In the genomic region with DNA sequence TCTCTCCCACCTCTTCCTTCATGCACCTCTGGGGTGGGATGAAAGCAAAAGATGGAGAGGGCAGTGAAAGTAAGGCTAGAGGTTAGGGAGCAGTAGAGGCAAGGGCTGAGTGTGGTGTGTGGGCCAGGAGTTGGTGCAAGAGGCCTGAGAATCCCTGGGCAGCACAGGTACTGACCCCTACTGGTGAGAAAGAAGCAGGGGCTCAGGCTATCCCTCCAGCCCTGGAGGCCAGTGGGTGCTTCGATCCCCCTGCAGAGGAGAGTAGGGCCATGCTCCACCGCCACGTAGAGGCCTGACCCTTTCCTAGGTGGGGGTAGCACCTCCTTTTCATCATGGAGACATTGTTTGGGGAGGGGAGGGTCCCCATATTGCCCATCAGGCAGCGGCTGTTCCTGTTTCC, we compare ENCODE assay signal across 8 cellular contexts. TPM values are rescaled to one million over a fixed set of nuclear protein-coding genes. Genes with fewer than 3 reads are reported as not detected.
DNase-seq lines count a peak whose midpoint lies in the region; ATAC-seq and TF ChIP-seq lines count a peak whose summit lies in the region.

No MANE protein-coding gene starts in this region.

- peak; percentile 26 for ATAC-seq in left colon
- no peak for ATAC-seq in activated T-helper 17 cell treated with anti-CD3 and anti-CD28 coated beads, Interleukin-2, amount 50 U/mL, for 72 hours (replicated peaks)

- intact Hi-C loops in left colon (cut with DNase I, micrococcal nuclease): loop anchor here in 1 of 2 donors (2.0 kb wide), 1 partner anchor 55 kb away; no protein-coding TSS in a partner anchor

- H3K36me3 Mint-ChIP-seq in osteocyte (ENCODE audit: unreplicated experiment): no peaks in the 10 kb centered on the region
- H3K36me3 Mint-ChIP-seq in activated T-helper 17 cell treated with anti-CD3 and anti-CD28 coated beads, Interleukin-2, amount 50 U/mL, for 72 hours (ENCODE audit: low read depth): no peaks in the 10 kb centered on the region

- no peaks in the 10 kb centered on the region for H4K20me1 ChIP-seq in OCI-LY3 (ENCODE audit: insufficient read depth, low read length)

- DNase-seq in H7: peak; percentile 89
- DNase-seq in left colon: no peak
- DNase-seq in osteocyte (ENCODE audit: extremely low spot score, unreplicated experiment): no peak
- no peak for DNase-seq in AG08395 (ENCODE audit: low spot score)
- DNase-seq in UCSD-AML1 (lab: John Stamatoyannopoulos, UW; ENCODE audit: unreplicated experiment): no peak

- H3K27me3 ChIP-seq in H7 (ENCODE audit: control insufficient read depth, insufficient read depth, low read length) (no peaks in the 10 kb centered on the region), OCI-LY3 (ENCODE audit: low read depth, low read length) (peaks cover 15% of the 10 kb centered on the region; the same call in 1 of the 2 replicates)

- TF ChIP-seq CTCF in GM12875 (IDR thresholded peaks at IDR 0.05; ENCODE audit: borderline replicate concordance, insufficient read depth, low read depth, low read length) (peak; percentile 82), OCI-LY3 (IDR thresholded peaks at IDR 0.05; ENCODE audit: low read depth, low read length) (peak; percentile 46), osteocyte (IDR thresholded peaks at IDR 0.05) (no peak)

- H2AFZ ChIP-seq in OCI-LY3 (ENCODE audit: low read depth, low read length): no peak overlapping the region

- no peak overlapping the region for H3K4me3 Mint-ChIP-seq in osteocyte (ENCODE audit: unreplicated experiment)
- H3K4me3 Mint-ChIP-seq in activated T-helper 17 cell treated with anti-CD3 and anti-CD28 coated beads, Interleukin-2, amount 50 U/mL, for 72 hours: no peak overlapping the region

- H3K4me3 ChIP-seq in GM12875 (ENCODE audit: low read depth, low read length): no peak overlapping the region
- H3K4me3 ChIP-seq in H7 (ENCODE audit: insufficient read depth, low read depth, low read length): no peak overlapping the region
- no peak overlapping the region for H3K4me3 ChIP-seq in OCI-LY3 (ENCODE audit: low read length)

- H3K4me1 ChIP-seq in OCI-LY3 (ENCODE audit: low read length): peaks cover 14% of the 10 kb centered on the region

- H3K79me2 ChIP-seq in OCI-LY3 (ENCODE audit: low read length): no peaks in the 10 kb centered on the region

- H3K36me3 ChIP-seq in H7 (replicated peaks; ENCODE audit: control insufficient read depth, insufficient read depth, low read length) (no peaks in the 10 kb centered on the region), OCI-LY3 (replicated peaks; ENCODE audit: low read depth, low read length) (no peaks in the 10 kb centered on the region)

- H3K9ac ChIP-seq in OCI-LY3 (ENCODE audit: low read length): no peak overlapping the region

- no peaks in the 10 kb centered on the region for H3K9me3 Mint-ChIP-seq in osteocyte (ENCODE audit: unreplicated experiment)
- no peaks in the 10 kb centered on the region for H3K9me3 Mint-ChIP-seq in activated T-helper 17 cell treated with anti-CD3 and anti-CD28 coated beads, Interleukin-2, amount 50 U/mL, for 72 hours

- no peaks in the 10 kb centered on the region for H3K9me3 ChIP-seq in OCI-LY3 (ENCODE audit: insufficient read depth, low read length)

- H3K4me1 Mint-ChIP-seq in osteocyte (ENCODE audit: unreplicated experiment): no peaks in the 10 kb centered on the region
- no peaks in the 10 kb centered on the region for H3K4me1 Mint-ChIP-seq in activated T-helper 17 cell treated with anti-CD3 and anti-CD28 coated beads, Interleukin-2, amount 50 U/mL, for 72 hours

- H3K27ac ChIP-seq in OCI-LY3 (ENCODE audit: low read length): no peak overlapping the region

- H3K27me3 Mint-ChIP-seq in osteocyte (ENCODE audit: unreplicated experiment): peaks cover 17% of the 10 kb centered on the region
- H3K27me3 Mint-ChIP-seq in activated T-helper 17 cell treated with anti-CD3 and anti-CD28 coated beads, Interleukin-2, amount 50 U/mL, for 72 hours: peaks cover 10% of the 10 kb centered on the region

- no peak overlapping the region for H3K27ac Mint-ChIP-seq in osteocyte (ENCODE audit: unreplicated experiment)
- H3K27ac Mint-ChIP-seq in activated T-helper 17 cell treated with anti-CD3 and anti-CD28 coated beads, Interleukin-2, amount 50 U/mL, for 72 hours: no peak overlapping the region

- no peak overlapping the region for H3K4me2 ChIP-seq in OCI-LY3 (ENCODE audit: low read length)

RNA-seq across cellular contexts. Expression of gene CDHR1, which starts 9.8 kb away (rescaled TPM):
- 0.90 and 1.7 TPM in 2 replicates for total RNA-seq in H7 (2014; rRNA removed; shearing (Covaris generic))
- 100 to 1,000 TPM in 1 of 2 donors, 10 to 100 TPM in 1; 63.7 to 127 TPM for total RNA-seq in left colon
- total RNA-seq in osteocyte: 0.24 TPM in 1 of 2 replicates, not detected in the other
- total RNA-seq in activated T-helper 17 cell treated with anti-CD3 and anti-CD28 coated beads, Interleukin-2, amount 50 U/mL, for 72 hours: under 1 TPM; 0.11 TPM

RNA-seq across cellular contexts. Expression of gene LRIT2, which starts 21.2 kb away (rescaled TPM):
- total RNA-seq in H7 (2014; rRNA removed; shearing (Covaris generic)): not detected in 2 replicates
- total RNA-seq in left colon: not detected
- total RNA-seq in osteocyte: not detected in 2 replicates
- not detected for total RNA-seq in activated T-helper 17 cell treated with anti-CD3 and anti-CD28 coated beads, Interleukin-2, amount 50 U/mL, for 72 hours

RNA-seq across cellular contexts. Expression of gene GPR15LG, which starts 30.5 kb away (rescaled TPM):
- not detected in 2 replicates for total RNA-seq in H7 (2014; rRNA removed; shearing (Covaris generic))
- total RNA-seq in left colon (100 to 1,000 TPM; 402 to 621 TPM), osteocyte (not detected in 2 replicates)
- not detected for total RNA-seq in activated T-helper 17 cell treated with anti-CD3 and anti-CD28 coated beads, Interleukin-2, amount 50 U/mL, for 72 hours

RNA-seq across cellular contexts. Expression of gene LRIT1, which starts 37.2 kb away (rescaled TPM):
- not detected in 2 replicates for total RNA-seq in H7 (2014; rRNA removed; shearing (Covaris generic))
- not detected for total RNA-seq in left colon
- not detected in 2 replicates for total RNA-seq in osteocyte
- not detected for total RNA-seq in activated T-helper 17 cell treated with anti-CD3 and anti-CD28 coated beads, Interleukin-2, amount 50 U/mL, for 72 hours

RNA-seq across cellular contexts. Expression of gene RGR, which starts 40.7 kb away (rescaled TPM):
- total RNA-seq in H7 (2014; rRNA removed; shearing (Covaris generic)): not detected in 2 replicates
- total RNA-seq in left colon: under 1 TPM in 1 of 2 donors, not detected in 1; 0.39 TPM
- total RNA-seq in osteocyte: not detected in 2 replicates
- not detected for total RNA-seq in activated T-helper 17 cell treated with anti-CD3 and anti-CD28 coated beads, Interleukin-2, amount 50 U/mL, for 72 hours

Comparison
In these comparisons a context has a peak if more than half of its experiments do, and no peak if none do; other contexts are left out.
1. RNA of gene CDHR1, which starts 9.8 kb away (total RNA-seq): 63.7 to 127 TPM in left colon; 0.90 to 1.7 TPM in H7, 0.24 TPM in osteocyte and 0.11 TPM in activated T-helper 17 cell treated with anti-CD3 and anti-CD28 coated beads, Interleukin-2, amount 50 U/mL, for 72 hours; every median in the first group is over 10 times any median in the second.
2. RNA of gene GPR15LG, which starts 30.5 kb away (total RNA-seq): 402 to 621 TPM in left colon; not detected in H7, not detected in osteocyte and not detected in activated T-helper 17 cell treated with anti-CD3 and anti-CD28 coated beads, Interleukin-2, amount 50 U/mL, for 72 hours; every median in the first group is over 100 times any median in the second.